ENCODE assay signal across 9 cellular contexts in the genomic region with DNA sequence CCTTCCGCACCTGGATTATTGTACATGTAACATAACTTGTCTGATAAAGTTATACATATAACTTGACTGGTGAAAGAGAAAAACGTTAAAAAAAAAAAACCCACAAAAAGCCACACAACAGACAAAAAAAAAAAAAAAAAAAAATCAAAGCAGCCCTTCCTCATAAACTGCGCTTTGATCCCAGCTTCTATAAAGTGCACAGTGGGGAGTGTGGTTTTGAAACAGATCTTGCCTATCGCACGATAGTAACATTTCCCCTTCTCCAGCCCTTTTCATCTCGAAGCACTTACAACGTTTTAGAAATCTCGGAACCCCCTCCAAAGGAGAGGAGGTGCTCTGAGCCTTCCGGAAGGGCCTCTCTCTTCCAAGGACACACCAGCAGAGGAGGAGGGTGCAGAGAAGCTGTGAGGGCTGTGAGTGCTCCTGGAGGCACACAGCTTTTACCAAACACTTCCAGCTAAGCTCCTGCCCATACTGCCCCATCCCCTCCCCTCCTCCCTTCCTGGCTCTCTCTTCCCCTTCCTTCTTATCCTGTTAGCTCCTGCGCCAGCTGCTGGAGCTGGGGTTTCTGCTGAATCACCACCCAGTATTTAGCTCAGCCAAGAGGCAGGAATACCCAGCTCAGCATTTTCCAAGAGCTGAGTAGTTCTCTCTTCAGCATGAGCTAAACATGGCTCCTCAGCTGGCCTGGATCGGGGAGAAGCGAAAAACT. TPM values are rescaled to one million over a fixed set of nuclear protein-coding genes. Genes with fewer than 3 reads are reported as not detected.
DNase-seq lines count a peak whose midpoint lies in the region; ATAC-seq, FAIRE-seq and TF ChIP-seq lines count a peak whose summit lies in the region.
"Had no signal": no experiment of that assay in that cellular context is flagged by ENCODE, and none has a peak within 500 bp of the region (broad histone marks: within the 10 kb centered on the region; RNA-seq: fewer than 3 reads in every experiment).

No MANE protein-coding gene starts in this region.

- POLR2A ChIA-PET in CD8-positive, alpha-beta T cell (lab: Charles Lee), result interaction anchor here (0.7 to 1.0 kb wide), 2 partner anchors 34 to 146 kb away, joined by 3 read pairs; no protein-coding TSS in a partner anchor

- no peak overlapping the region for H3K4me3 ChIP-seq in CD8-positive, alpha-beta T cell (ENCODE audit: low read depth, low read length)
- H3K4me3 ChIP-seq in mesodermal cell (ENCODE audit: extremely low read depth, insufficient read depth, low read length, poor library complexity, severe bottlenecking), result no peak overlapping the region

- no peak for FAIRE-seq in GM12891 (lab: Jason Lieb, UNC)

- no peak for TF ChIP-seq CTCF in CD8-positive, alpha-beta T cell (IDR thresholded peaks at IDR 0.05)
- TF ChIP-seq CTCF in endothelial cell (IDR thresholded peaks at IDR 0.05; ENCODE audit: unreplicated experiment), result no peak

- 71 to 76% methylated on average over 3 to 6 of the region's 12 CpGs for WGBS in mesodermal cell (ENCODE audit: insufficient coverage in 2 of 2), 2 experiments

- H3K27me3 ChIP-seq in CD8-positive, alpha-beta T cell (ENCODE audit: insufficient read depth, low read length), result no peaks in the 10 kb centered on the region

- ATAC-seq in CD8-positive, alpha-beta T cell, result no peak
- ATAC-seq in HG03439 (IDR thresholded peaks at IDR 0.05; ENCODE audit: unreplicated experiment), result no peak

- H3K27ac Mint-ChIP-seq in CD8-positive, alpha-beta T cell, result no peak overlapping the region
- peak overlapping the region; percentile 76 for H3K27ac Mint-ChIP-seq in endothelial cell (ENCODE audit: unreplicated experiment)

- CTCF ChIA-PET in CD8-positive, alpha-beta T cell (lab: Charles Lee), result interaction anchor here (0.6 to 1.7 kb wide), 4 partner anchors 12 to 86 kb away, joined by 3 to 5 read pairs (median 4); no protein-coding TSS in a partner anchor

- peak overlapping the region; percentile 58 for H3K4me3 Mint-ChIP-seq in CD8-positive, alpha-beta T cell
- no peak overlapping the region for H3K4me3 Mint-ChIP-seq in endothelial cell (ENCODE audit: unreplicated experiment)

- peaks cover 29% of the 10 kb centered on the region for H3K4me1 ChIP-seq in CD8-positive, alpha-beta T cell (ENCODE audit: insufficient read depth, low read length)
- H3K4me1 ChIP-seq in mesodermal cell (ENCODE audit: control insufficient read depth, insufficient read depth, low read length, poor library complexity, severe bottlenecking), result peaks cover 32% of the 10 kb centered on the region

- no peaks in the 10 kb centered on the region for H3K36me3 Mint-ChIP-seq in CD8-positive, alpha-beta T cell
- H3K36me3 Mint-ChIP-seq in endothelial cell (ENCODE audit: low read depth, unreplicated experiment), result no peaks in the 10 kb centered on the region

- no peak overlapping the region for H3K27ac ChIP-seq in CD8-positive, alpha-beta T cell (ENCODE audit: low read depth, low read length)
- H3K27ac ChIP-seq in mesodermal cell (ENCODE audit: low read depth, low read length, severe bottlenecking), result peak overlapping the region; percentile 80

- intact Hi-C loops in CD8-positive, alpha-beta T cell (cut with DNase I, micrococcal nuclease), result no loop called here

- no peaks in the 10 kb centered on the region for H3K36me3 ChIP-seq in CD8-positive, alpha-beta T cell (ENCODE audit: insufficient read depth, low read length)
- H3K36me3 ChIP-seq in mesodermal cell (ENCODE audit: control insufficient read depth, insufficient read depth, low read length), result no peaks in the 10 kb centered on the region

- H3K27me3 Mint-ChIP-seq in CD8-positive, alpha-beta T cell (ENCODE audit: low read depth), result peaks cover 5% of the 10 kb centered on the region
- peaks cover 6% of the 10 kb centered on the region for H3K27me3 Mint-ChIP-seq in endothelial cell (ENCODE audit: unreplicated experiment)

- H3K9me3 ChIP-seq in CD8-positive, alpha-beta T cell (ENCODE audit: low read length), result no peaks in the 10 kb centered on the region
- H3K9me3 ChIP-seq in mesodermal cell (ENCODE audit: control insufficient read depth, low read length), result no peaks in the 10 kb centered on the region

- H3K4me1 Mint-ChIP-seq in CD8-positive, alpha-beta T cell (ENCODE audit: low read depth), result peaks cover 24% of the 10 kb centered on the region
- H3K4me1 Mint-ChIP-seq in endothelial cell (ENCODE audit: unreplicated experiment), result peaks cover 32% of the 10 kb centered on the region

- peak in 1 of 7 experiments; percentile 23 for DNase-seq in CD8-positive, alpha-beta T cell
- DNase-seq in NCI-H446 treated with DMSO at 0.1 percent for 48 hours (lab: John Stamatoyannopoulos, UW) (peak; percentile 73), endothelial cell (ENCODE audit: low spot score) (peak; percentile 29), ureter (ENCODE audit: low spot score) (peak; percentile 82), GM12891 (ENCODE audit: insufficient read length, low spot score) (no peak), NCI-H128 (lab: John Stamatoyannopoulos, UW; ENCODE audit: unreplicated experiment) (no peak)

- no peaks in the 10 kb centered on the region for H3K9me3 Mint-ChIP-seq in CD8-positive, alpha-beta T cell
- H3K9me3 Mint-ChIP-seq in endothelial cell (ENCODE audit: unreplicated experiment), result no peaks in the 10 kb centered on the region

- TF ChIP-seq POLR2A in GM12891 (IDR thresholded peaks at IDR 0.05; ENCODE audit: low read depth, low read length), result no peak

TF ChIP-seq in GM12891, 5 proteins besides CTCF, POLR2A, EP300 and RAD21:
- TF ChIP-seq POU2F2 (IDR thresholded peaks at IDR 0.05; ENCODE audit: low read depth, low read length), result no peak
- no peak for TF ChIP-seq SPI1 (IDR thresholded peaks at IDR 0.05; ENCODE audit: low read depth, low read length)
- TF ChIP-seq PAX5 (IDR thresholded peaks at IDR 0.05; ENCODE audit: insufficient read depth, low read length, severe bottlenecking), result no peak
TF ChIP-seq in GM12891: peak in this region for 0.

RNA-seq across cellular contexts. Expression of a gene that starts 28.4 kb away (rescaled TPM):
- 1 to 10 TPM; 3.6 to 3.7 TPM for total RNA-seq in CD8-positive, alpha-beta T cell
- total RNA-seq in endothelial cell (ENCODE audit: unreplicated experiment), result 24.3 TPM
- 36.1 TPM for polyA plus RNA-seq in mesodermal cell (2013, experiment 1 of 2)
- polyA plus RNA-seq in mesodermal cell (2013, experiment 2 of 2), result 31.8 TPM
- total RNA-seq in ureter, result 58.5 TPM
- polyA plus RNA-seq in GM12891 (2012; ENCODE audit: low read depth, missing spikeins), result not detected

RNA-seq across cellular contexts. Expression of a gene that starts 36.0 kb away (rescaled TPM):
- total RNA-seq in CD8-positive, alpha-beta T cell, result not detected
- total RNA-seq in endothelial cell (ENCODE audit: unreplicated experiment) (not detected), ureter (not detected)
- polyA plus RNA-seq in mesodermal cell (2013, experiment 1 of 2), result not detected
- not detected for polyA plus RNA-seq in mesodermal cell (2013, experiment 2 of 2)
- 0.05 TPM for polyA plus RNA-seq in GM12891 (2012; ENCODE audit: low read depth, missing spikeins)
- total RNA-seq: kidney epithelial cell had no signal

RNA-seq across cellular contexts. Expression of a gene that starts 50.2 kb away (rescaled TPM):
- not detected for total RNA-seq in CD8-positive, alpha-beta T cell
- total RNA-seq in endothelial cell (ENCODE audit: unreplicated experiment), result not detected
- not detected for polyA plus RNA-seq in mesodermal cell (2013, experiment 1 of 2)
- polyA plus RNA-seq in mesodermal cell (2013, experiment 2 of 2), result not detected
- total RNA-seq in ureter, result not detected
- polyA plus RNA-seq in GM12891 (2012; ENCODE audit: low read depth, missing spikeins), result not detected
- total RNA-seq: kidney epithelial cell had no signal

RNA-seq across cellular contexts. Expression of a gene that starts 59.7 kb away (rescaled TPM):
- total RNA-seq in CD8-positive, alpha-beta T cell, result 1 to 10 TPM; 3.5 to 3.8 TPM
- total RNA-seq in endothelial cell (ENCODE audit: unreplicated experiment), result 55.2 TPM
- polyA plus RNA-seq in mesodermal cell (2013, experiment 1 of 2), result 94.0 TPM
- 93.3 TPM for polyA plus RNA-seq in mesodermal cell (2013, experiment 2 of 2)
- total RNA-seq in ureter, result 40.2 TPM
- polyA plus RNA-seq in GM12891 (2012; ENCODE audit: low read depth, missing spikeins), result 31.5 TPM

Comparison
In these comparisons a context has a peak if more than half of its experiments do, and no peak if none do; other contexts are left out.
1. DNase-seq: peak in NCI-H446 treated with DMSO at 0.1 percent for 48 hours (single experiment), endothelial cell (single experiment) and ureter (single experiment); none in GM12891 (single experiment) and NCI-H128 (single experiment).